In the genomic region with DNA sequence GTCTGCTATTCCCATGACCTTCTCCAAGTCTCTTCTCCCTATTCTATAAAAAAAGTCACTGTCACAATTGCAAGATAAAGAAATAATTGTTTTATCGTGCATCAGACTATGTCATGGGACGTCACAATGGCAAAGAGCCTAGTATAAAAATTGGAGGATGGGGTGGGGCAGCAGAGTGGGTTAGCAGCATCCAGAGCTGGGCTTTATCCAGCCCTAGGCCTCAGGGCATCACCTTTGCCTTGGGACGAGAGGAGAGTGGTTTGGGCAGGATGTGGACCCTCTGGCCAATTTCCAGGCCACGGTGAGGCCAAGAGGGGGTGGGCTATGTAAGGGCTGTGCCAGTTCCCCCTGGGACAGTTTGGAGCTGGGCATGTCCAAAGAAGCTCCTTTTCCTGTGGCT, we compare ENCODE assay signal across 17 cellular contexts. TPM values are rescaled to one million over a fixed set of nuclear protein-coding genes. Genes with fewer than 3 reads are reported as not detected.
A peak's percentile ranks its signal among the peaks of the same experiment; 100 is the strongest.
DNase-seq lines count a peak whose midpoint lies in the region; ATAC-seq, FAIRE-seq and TF ChIP-seq lines count a peak whose summit lies in the region.
"Had no signal": no experiment of that assay in that cellular context is flagged by ENCODE, and none has a peak within 500 bp of the region (broad histone marks: within the 10 kb centered on the region; RNA-seq: fewer than 3 reads in every experiment).

No MANE protein-coding gene starts in this region.

- H3K4me1 ChIP-seq in HepG2 (ENCODE audit: insufficient read depth, low read length), result no peaks in the 10 kb centered on the region
- no peaks in the 10 kb centered on the region for H3K4me1 ChIP-seq in right lobe of liver

- BruUV-seq in HepG2 (replicated peaks; lab: Mats Ljungman, UMichigan), result no TSS peak

- 94% methylated on average over 3 of the region's 4 CpGs for WGBS in HepG2 (ENCODE audit: low lambda C conversion rate)
- WGBS in right lobe of liver (ENCODE audit: insufficient coverage, low coverage, low lambda C conversion rate, missing lambda C conversion rate), result 65% methylated on average over 3 of the region's 4 CpGs

- CTCF ChIA-PET in HepG2 (lab: Yijun Ruan, JAX; ENCODE audit: low intra/inter-chr PET ratio, low total read pairs), result no interaction called here

- H3K9me3 Mint-ChIP-seq in central memory CD8-positive, alpha-beta T cell, result no peaks in the 10 kb centered on the region
- H3K9me3 Mint-ChIP-seq in naive B cell, result no peaks in the 10 kb centered on the region
- H3K9me3 Mint-ChIP-seq: neural crest cell; T-helper 2 cell treated with Interferon-gamma antibody and Interleukin-4, amounts not matched to agents 5 μg/mL and 100 μg/mL, for 36 hours had no signal

- H3K4me3 Mint-ChIP-seq in central memory CD8-positive, alpha-beta T cell, result no peak overlapping the region
- peak overlapping the region in 3 of 8 donors; percentile 19 to 47 (median 44) for H3K4me3 Mint-ChIP-seq in naive B cell
- H3K4me3 Mint-ChIP-seq: activated naive CD8-positive, alpha-beta T cell; neural crest cell; T-helper 2 cell treated with Interferon-gamma antibody and Interleukin-4, amounts not matched to agents 5 μg/mL and 100 μg/mL, for 36 hours had no signal

- H3K4me3 ChIP-seq in HepG2 (replicated peaks in 1 of 3; ENCODE audit: insufficient read depth in 1 of 3, low read depth in 2 of 3, low read length in 3 of 3) (no peak overlapping the region), right lobe of liver (no peak overlapping the region)
- H3K4me3 ChIP-seq: K562, lower lobe of right lung had no signal

- no peak overlapping the region for H3K9ac ChIP-seq in HepG2 (ENCODE audit: insufficient read depth, low read depth, low read length)

- peaks cover 39% of the 10 kb centered on the region for H3K4me1 Mint-ChIP-seq in central memory CD8-positive, alpha-beta T cell
- peaks cover 69 to 75% (median 74%) of the 10 kb centered on the region in 3 donors for H3K4me1 Mint-ChIP-seq in naive B cell

- peaks cover 17% of the 10 kb centered on the region for H3K36me3 Mint-ChIP-seq in central memory CD8-positive, alpha-beta T cell (ENCODE audit: insufficient read depth)
- peaks cover 0 to 12% of the 10 kb centered on the region in 2 donors for H3K36me3 Mint-ChIP-seq in naive B cell

- in situ Hi-C loops in HepG2 (cut with HindIII; ENCODE audit: extremely low pct_ligation_motif_present, low pct_unique_long_range_greater_than_20kb), result no loop called here

- no peaks in the 10 kb centered on the region for H3K9me3 ChIP-seq in HepG2 (ENCODE audit: low read length)
- no peaks in the 10 kb centered on the region for H3K9me3 ChIP-seq in right lobe of liver
- H3K9me3 ChIP-seq: lower lobe of right lung had no signal

- H3K27me3 ChIP-seq in HepG2 (ENCODE audit: control insufficient read depth in 1 of 2, insufficient read depth in 2 of 2, low read length in 2 of 2), result no peaks in the 10 kb centered on the region
- H3K27me3 ChIP-seq in right lobe of liver, result no peaks in the 10 kb centered on the region

- TF ChIP-seq EP300 in HepG2 (IDR thresholded peaks at IDR 0.05; ENCODE audit: low read depth in 2 of 2, low read length in 2 of 2), result no peak
- no peak for TF ChIP-seq EP300 in HepG2 (CRISPR knock-in tag; IDR thresholded peaks at IDR 0.05; ENCODE audit: borderline replicate concordance)

- DNase-seq in HepG2 (ENCODE audit: low spot score), result no peak
- no peak for DNase-seq in right lobe of liver
- no peak for DNase-seq in central memory CD8-positive, alpha-beta T cell (ENCODE audit: low spot score in 2 of 2)
- DNase-seq in naive B cell, result no peak
- no peak for DNase-seq in NCI-H446 treated with DMSO at 0.1 percent for 48 hours (lab: John Stamatoyannopoulos, UW)
- DNase-seq: Calu3, lower lobe of right lung, NCI-H2081, NCI-H510A treated with DMSO at 0.1 percent for 48 hours had no signal

- ATAC-seq in HepG2, result no peak
- no peak for ATAC-seq in right lobe of liver
- no peak for ATAC-seq in central memory CD8-positive, alpha-beta T cell (replicated peaks; ENCODE audit: extremely low read depth, poor library complexity, severe bottlenecking)
- no peak for ATAC-seq in naive B cell (ENCODE audit: low read depth in 2 of 2)
- ATAC-seq in GM21515 (IDR thresholded peaks at IDR 0.05; ENCODE audit: unreplicated experiment), result no peak
- no peak for ATAC-seq in HG02610 (IDR thresholded peaks at IDR 0.05; ENCODE audit: unreplicated experiment)
- ATAC-seq: esophagus mucosa, K562, lower lobe of right lung had no signal

- H3K27ac ChIP-seq in HepG2 (ENCODE audit: extremely low read length, insufficient read depth, low read length) (no peak overlapping the region), right lobe of liver (no peak overlapping the region)
- H3K27ac ChIP-seq: HL-60, lower lobe of right lung had no signal

- TF ChIP-seq RAD21 in HepG2 (CRISPR knock-in tag; IDR thresholded peaks at IDR 0.05), result no peak

- POLR2A ChIA-PET in HepG2 (lab: Yijun Ruan, JAX), result no interaction called here

- H2AFZ ChIP-seq in HepG2 (ENCODE audit: low read length), result no peak overlapping the region

- peaks cover 10% of the 10 kb centered on the region; the same call in 1 of the 2 replicates for H4K20me1 ChIP-seq in HepG2 (ENCODE audit: insufficient read depth, low read length)

- no peak for TF ChIP-seq CTCF in HepG2 (CRISPR knock-in tag; IDR thresholded peaks at IDR 0.05)
- no peak for TF ChIP-seq CTCF in right lobe of liver (IDR thresholded peaks at IDR 0.05)

- H3K36me3 ChIP-seq in HepG2 (replicated peaks in 1 of 2; ENCODE audit: control insufficient read depth in 1 of 2, insufficient read depth in 2 of 2, low read length in 2 of 2) (peaks cover 1 to 11% of the 10 kb centered on the region in 2 experiments; a peak in 3 of 5 replicates), right lobe of liver (no peaks in the 10 kb centered on the region)

- no peak for TF ChIP-seq POLR2A in HepG2 (IDR thresholded peaks at IDR 0.05; ENCODE audit: insufficient read depth in 1 of 2, low read depth in 2 of 2, low read length in 2 of 2)
- TF ChIP-seq POLR2A in right lobe of liver (IDR thresholded peaks at IDR 0.05), result no peak

- no peaks in the 10 kb centered on the region for H3K27me3 Mint-ChIP-seq in central memory CD8-positive, alpha-beta T cell
- H3K27me3 Mint-ChIP-seq in naive B cell, result no peaks in the 10 kb centered on the region
- H3K27me3 Mint-ChIP-seq: activated naive CD8-positive, alpha-beta T cell had no signal

- H3K27ac Mint-ChIP-seq in central memory CD8-positive, alpha-beta T cell (ENCODE audit: low read depth), result peak overlapping the region; percentile 71
- H3K27ac Mint-ChIP-seq in naive B cell, result peak overlapping the region in 4 of 6 donors; percentile 51 to 92 (median 75)
- H3K27ac Mint-ChIP-seq: T-helper 2 cell treated with Interferon-gamma antibody and Interleukin-4, amounts not matched to agents 5 μg/mL and 100 μg/mL, for 36 hours had no signal

- intact Hi-C loops in HepG2 (cut with micrococcal nuclease; ENCODE audit: unreplicated experiment) (no loop called here), right lobe of liver (cut with DNase I) (no loop called here)

- H3K79me2 ChIP-seq in HepG2 (ENCODE audit: insufficient read depth, low read length), result no peaks in the 10 kb centered on the region

- FAIRE-seq in HepG2 (lab: Jason Lieb, UNC), result no peak

- no peak overlapping the region for H3K4me2 ChIP-seq in HepG2 (ENCODE audit: low read depth, low read length)

TF ChIP-seq in HepG2, 621 proteins besides CTCF, POLR2A, EP300 and RAD21:
- TF ChIP-seq RBM22 (optimal IDR thresholded peaks at IDR 0.05; ENCODE audit: low read length), result peak; percentile 8
- TF ChIP-seq KLF6 (CRISPR knock-in tag; IDR thresholded peaks at IDR 0.05), result no peak

RNA-seq across cellular contexts. Expression of a gene that starts 25.7 kb away (rescaled TPM):
- not detected in 2 replicates for total RNA-seq in HepG2 (2016; rRNA removed; fragmentation: Illumina TruSeq; extraction: Trizol)
- total RNA-seq in HepG2 (2016; cell fraction: cytosol; rRNA removed; fragmentation: Illumina TruSeq; extraction: Trizol; ENCODE audit: low read depth), result not detected in 2 replicates
- total RNA-seq in HepG2 (2016; cell fraction: insoluble cytoplasmic fraction; rRNA removed; fragmentation: Illumina TruSeq; extraction: Trizol), result not detected in 2 replicates
- not detected in 2 replicates for total RNA-seq in HepG2 (2016; cell fraction: membrane; rRNA removed; fragmentation: Illumina TruSeq; extraction: Trizol)
- not detected in 2 replicates for total RNA-seq in HepG2 (2016; cell fraction: nucleus; rRNA removed; fragmentation: Illumina TruSeq; extraction: Trizol)
- polyA plus RNA-seq in HepG2 (2011; rRNA removed), result not detected in 2 replicates
- not detected in 2 replicates for polyA plus RNA-seq in HepG2 (2011; cell fraction: cytosol; rRNA removed)
- not detected in 2 replicates for polyA plus RNA-seq in HepG2 (2011; cell fraction: nucleus; rRNA removed)
- 0.05 and 0.11 TPM in 2 replicates for polyA plus RNA-seq in HepG2 (2012)
- not detected in 2 replicates for polyA plus RNA-seq in HepG2 (2016; cell fraction: cytosol; fragmentation: Illumina TruSeq; extraction: Trizol; ENCODE audit: low read depth)
- polyA plus RNA-seq in HepG2 (2016; cell fraction: insoluble cytoplasmic fraction; fragmentation: Illumina TruSeq; extraction: Trizol; ENCODE audit: low read depth), result not detected in 2 replicates
- not detected in 2 replicates for polyA plus RNA-seq in HepG2 (2016; cell fraction: membrane; fragmentation: Illumina TruSeq; extraction: Trizol; ENCODE audit: low read depth)
- not detected in 2 replicates for polyA plus RNA-seq in HepG2 (2016; cell fraction: nucleus; fragmentation: Illumina TruSeq; extraction: Trizol; ENCODE audit: insufficient read depth, low read depth)
- 0.12 TPM in 1 of 2 replicates, not detected in the other for polyA minus RNA-seq in HepG2 (2011; rRNA and poly(A)+ RNA removed; ENCODE audit: low replicate concordance)
- not detected in 2 replicates for polyA minus RNA-seq in HepG2 (2011; cell fraction: cytosol; rRNA and poly(A)+ RNA removed)
- polyA minus RNA-seq in HepG2 (2011; cell fraction: nucleus; rRNA and poly(A)+ RNA removed), result not detected in 2 replicates
- total RNA-seq in right lobe of liver, result under 1 TPM in 4 of 6 experiments, not detected in 2; 0.06 to 0.46 (median 0.21) TPM
- polyA plus RNA-seq in naive B cell (ENCODE audit: low read depth in 6 of 6), result under 1 TPM in 1 of 6 donors, not detected in 5; 0.32 TPM
- total RNA-seq: K562 had no signal
